ENCODE assay signal across 17 cellular contexts in genomic region chr12:88519802-88520435, GRCh38.
DNase-seq lines count a peak whose midpoint lies in the region; ATAC-seq and TF ChIP-seq lines count a peak whose summit lies in the region.
"Had no signal": no experiment of that assay in that cellular context is flagged by ENCODE, and none has a peak within 500 bp of the region (broad histone marks: within the 10 kb centered on the region; RNA-seq: fewer than 3 reads in every experiment).

No MANE protein-coding gene starts in this region.

- H3K4me2 ChIP-seq in H9 (ENCODE audit: insufficient read depth, insufficient read length, low read length), result no peak overlapping the region

- H3K27me3 Mint-ChIP-seq in H9 (ENCODE audit: low read depth), result no peaks in the 10 kb centered on the region
- H3K27me3 Mint-ChIP-seq: IgD-negative memory B cell had no signal

- H3K27ac ChIP-seq in RWPE2 (ENCODE audit: poor library complexity, severe bottlenecking) (peak overlapping the region; percentile 16), prostate gland (peak overlapping the region in 1 of 2 donors; percentile 17), esophagus muscularis mucosa (replicated peaks in 1 of 4) (peak overlapping the region in 2 of 4 donors; percentile 0 to 30), H9 (ENCODE audit: insufficient read length, low read depth, low read length) (no peak overlapping the region)

- no peaks in the 10 kb centered on the region for H3K79me2 ChIP-seq in H9 (ENCODE audit: insufficient read depth, low read length)

- H2BK15ac ChIP-seq in H9 (ENCODE audit: low read depth, low read length), result no peak overlapping the region

- no peak overlapping the region for H3K9ac ChIP-seq in H9 (ENCODE audit: extremely low read depth, insufficient read length, low read length)

- H2BK120ac ChIP-seq in H9 (ENCODE audit: low read depth, low read length, poor library complexity, severe bottlenecking), result no peak overlapping the region

- H4K91ac ChIP-seq in H9 (ENCODE audit: insufficient read length, low read depth, low read length), result no peak overlapping the region

- H3K4me1 Mint-ChIP-seq in H9, result peaks cover 0 to 3% of the 10 kb centered on the region in 2 experiments; a peak in 2 of 4 replicates
- H3K4me1 Mint-ChIP-seq: IgD-negative memory B cell had no signal

- H3K4ac ChIP-seq in H9 (ENCODE audit: low read depth, low read length), result no peak overlapping the region

- peaks cover 0 to 6% (median 0%) of the 10 kb centered on the region in 3 experiments; a peak in 2 of 7 replicates for H3K36me3 Mint-ChIP-seq in H9 (ENCODE audit: insufficient read depth in 1 of 3, low read depth in 3 of 3)
- H3K36me3 Mint-ChIP-seq: IgD-negative memory B cell had no signal

- intact Hi-C loops in prostate gland (cut with DNase I), result no loop called here
- intact Hi-C loops in esophagus muscularis mucosa (cut with DNase I), result no loop called here

- no peak overlapping the region for H3T11ph ChIP-seq in H9 (ENCODE audit: low read length)

- no peak for TF ChIP-seq EP300 in esophagus muscularis mucosa (IDR thresholded peaks at IDR 0.05)

- no peaks in the 10 kb centered on the region for H3K23me2 ChIP-seq in H9 (ENCODE audit: insufficient read length, low read depth, low read length, poor library complexity, severe bottlenecking)

- no peak overlapping the region for H2BK5ac ChIP-seq in H9 (ENCODE audit: insufficient read length, low read length)

- ATAC-seq in RWPE2 (ENCODE audit: low read depth) (peak; percentile 27; the same call in 1 of the 3 replicates), GM18868 (IDR thresholded peaks at IDR 0.05; ENCODE audit: unreplicated experiment) (no peak)

- no peaks in the 10 kb centered on the region for H3K79me1 ChIP-seq in H9 (ENCODE audit: insufficient read depth, low read depth, low read length, poor library complexity, severe bottlenecking)

- H3K14ac ChIP-seq in H9 (ENCODE audit: insufficient read depth, low read length), result no peak overlapping the region

- H3K4me1 ChIP-seq in RWPE2 (ENCODE audit: insufficient read depth, poor library complexity, severe bottlenecking) (peaks cover 19% of the 10 kb centered on the region), prostate gland (replicated peaks) (no peaks in the 10 kb centered on the region), esophagus muscularis mucosa (peaks cover 0 to 62% (median 38%) of the 10 kb centered on the region in 4 donors), H9 (ENCODE audit: insufficient read depth, low read length) (no peaks in the 10 kb centered on the region)

- no peak overlapping the region for H4K5ac ChIP-seq in H9 (ENCODE audit: insufficient read length, low read depth, low read length)

- WGBS in prostate gland, result 20% methylated on average over 3 of the region's 3 CpGs
- WGBS in esophagus muscularis mucosa, result 39% methylated on average over 3 of the region's 3 CpGs
- no CpG with 5 or more reads among the region's 3 CpGs for WGBS in H9 (ENCODE audit: extremely low coverage, insufficient read length, low lambda C conversion rate)

- no peak overlapping the region for H2AK5ac ChIP-seq in H9 (ENCODE audit: insufficient read length, low read length)

- H3K4me3 Mint-ChIP-seq in H9, result no peak overlapping the region
- H3K4me3 Mint-ChIP-seq: IgD-negative memory B cell had no signal

- H3K36me3 ChIP-seq in RWPE2 (ENCODE audit: low read depth) (no peaks in the 10 kb centered on the region), prostate gland (no peaks in the 10 kb centered on the region), esophagus muscularis mucosa (peaks cover 0 to 25% (median 6%) of the 10 kb centered on the region in 4 donors)

- H3K9me3 ChIP-seq in RWPE2 (ENCODE audit: severe bottlenecking) (no peaks in the 10 kb centered on the region), prostate gland (no peaks in the 10 kb centered on the region), esophagus muscularis mucosa (no peaks in the 10 kb centered on the region), H9 (ENCODE audit: control insufficient read depth, low read depth, low read length) (no peaks in the 10 kb centered on the region)
- H3K9me3 ChIP-seq: Caco-2 had no signal

- H3K27ac Mint-ChIP-seq in H9, result no peak overlapping the region
- H3K27ac Mint-ChIP-seq: IgD-negative memory B cell had no signal

- TF ChIP-seq POLR2A in prostate gland (IDR thresholded peaks at IDR 0.05) (no peak), esophagus muscularis mucosa (IDR thresholded peaks at IDR 0.05; ENCODE audit: low read depth) (no peak)

- no peak overlapping the region for H2BK12ac ChIP-seq in H9 (ENCODE audit: insufficient read length, low read depth, low read length)

- H3K56ac ChIP-seq in H9 (ENCODE audit: insufficient read length, low read depth, low read length), result no peak overlapping the region

- no peaks in the 10 kb centered on the region for H3K27me3 ChIP-seq in RWPE2 (ENCODE audit: insufficient read depth, poor library complexity, severe bottlenecking)
- H3K27me3 ChIP-seq in prostate gland (replicated peaks; ENCODE audit: insufficient read depth), result no peaks in the 10 kb centered on the region
- H3K27me3 ChIP-seq in esophagus muscularis mucosa, result no peaks in the 10 kb centered on the region
- no peaks in the 10 kb centered on the region for H3K27me3 ChIP-seq in H9 (ENCODE audit: insufficient read depth, low read length)

- no peaks in the 10 kb centered on the region for H4K20me1 ChIP-seq in H9 (ENCODE audit: control insufficient read depth, insufficient read depth, insufficient read length)

- H2AFZ ChIP-seq in H9 (ENCODE audit: low read length), result no peak overlapping the region

- no peak overlapping the region for H3K23ac ChIP-seq in H9 (ENCODE audit: insufficient read length, low read depth, low read length)

- no peak overlapping the region for H3K4me3 ChIP-seq in RWPE2 (ENCODE audit: severe bottlenecking)
- H3K4me3 ChIP-seq in fibroblast of pulmonary artery (replicated peaks; ENCODE audit: low read depth, low read length), result no peak overlapping the region
- no peak overlapping the region for H3K4me3 ChIP-seq in prostate gland
- H3K4me3 ChIP-seq in esophagus muscularis mucosa, result no peak overlapping the region

- peak; percentile 22 for DNase-seq in HCEC 1CT
- no peak for DNase-seq in RWPE2 (ENCODE audit: low spot score)
- DNase-seq in fibroblast of pulmonary artery (ENCODE audit: low read depth), result peak; percentile 55
- peak; percentile 35 for DNase-seq in prostate gland (ENCODE audit: low spot score)
- DNase-seq in esophagus muscularis mucosa (ENCODE audit: extremely low spot score), result no peak
- DNase-seq in COLO668 (lab: John Stamatoyannopoulos, UW; ENCODE audit: unreplicated experiment), result no peak
- no peak for DNase-seq in H9
- DNase-seq: activated CD4-positive, alpha-beta T cell treated with anti-CD3 and anti-CD28 coated beads, Interleukin-2, amount 50 U/mL, for 1 hour; activated gamma-delta T cell treated with Interleukin-2 at 50 U/mL for 16 hours; Caco-2; NCI-H2081; NCI-H524; small intestine; stimulated activated CD4-positive, alpha-beta T cell treated with anti-CD3 and anti-CD28 coated beads, Interleukin-4, amount 100 ng/mL, for 24 hours; substantia nigra had no signal

- no peak overlapping the region for H4K8ac ChIP-seq in H9 (replicated peaks; ENCODE audit: insufficient read length, low read depth, low read length)

- H2BK20ac ChIP-seq in H9 (ENCODE audit: low read depth, low read length, poor library complexity, severe bottlenecking), result no peak overlapping the region

- no peak for TF ChIP-seq CTCF in RWPE2 (IDR thresholded peaks at IDR 0.05; ENCODE audit: poor library complexity, severe bottlenecking)
- no peak for TF ChIP-seq CTCF in fibroblast of pulmonary artery (IDR thresholded peaks at IDR 0.05; ENCODE audit: low read length, missing control alignments)
- no peak for TF ChIP-seq CTCF in prostate gland (IDR thresholded peaks at IDR 0.05)
- no peak for TF ChIP-seq CTCF in esophagus muscularis mucosa (IDR thresholded peaks at IDR 0.05)
- no peak for TF ChIP-seq CTCF in H9 (conservative IDR thresholded peaks at IDR 0.05)

- H3K9me3 Mint-ChIP-seq in H9, result no peaks in the 10 kb centered on the region
- H3K9me3 Mint-ChIP-seq: IgD-negative memory B cell had no signal

- H3K18ac ChIP-seq in H9 (ENCODE audit: insufficient read length, low read depth, low read length), result no peak overlapping the region

Comparison
In these comparisons a context has a peak if more than half of its experiments do, and no peak if none do; other contexts are left out.
1. DNase-seq: peak in HCEC 1CT (single experiment), fibroblast of pulmonary artery (single experiment) and prostate gland (single experiment); none in RWPE2 (single experiment), esophagus muscularis mucosa (single experiment), COLO668 (single experiment) and H9 (single experiment).